ENCODE assay signal across 10 cellular contexts in genomic region chr6:169141706-169142705, GRCh38.
DNase-seq lines count a peak whose midpoint lies in the region; ATAC-seq and TF ChIP-seq lines count a peak whose summit lies in the region.
"Had no signal": no experiment of that assay in that cellular context is flagged by ENCODE, and none has a peak within 500 bp of the region (broad histone marks: within the 10 kb centered on the region; RNA-seq: fewer than 3 reads in every experiment).

No MANE protein-coding gene starts in this region.

- H3K27ac Mint-ChIP-seq in neural progenitor cell, result no peak overlapping the region
- H3K27ac Mint-ChIP-seq: stimulated activated effector memory CD8-positive, alpha-beta T cell treated with anti-CD3 and anti-CD28 coated beads, Interleukin-12 subunit alpha, Interleukin-12 subunit beta, amount 100 ng/mL, for 72 hours had no signal

- H3K4me1 Mint-ChIP-seq in neural progenitor cell, result no peaks in the 10 kb centered on the region

- DNase-seq in NB4 (ENCODE audit: low read depth) (peak; percentile 67), coronary artery (ENCODE audit: low spot score) (no peak), left lung (no peak), neural progenitor cell (ENCODE audit: low spot score) (no peak), NCI-H128 (lab: John Stamatoyannopoulos, UW; ENCODE audit: unreplicated experiment) (no peak)
- no peak for DNase-seq in activated CD4-positive, alpha-beta T cell treated with anti-CD3 and anti-CD28 coated beads for 1 hour
- DNase-seq: NCI-H187 had no signal

- no peaks in the 10 kb centered on the region for H3K27me3 ChIP-seq in left lung
- no peaks in the 10 kb centered on the region for H3K27me3 ChIP-seq in subcutaneous abdominal adipose tissue (ENCODE audit: control insufficient read depth in 5 of 5, insufficient read depth in 4 of 5, low read length in 5 of 5)
- no peaks in the 10 kb centered on the region for H3K27me3 ChIP-seq in neural progenitor cell

- peaks cover 4% of the 10 kb centered on the region for H3K27me3 Mint-ChIP-seq in neural progenitor cell (ENCODE audit: insufficient read depth, low read depth)

- TF ChIP-seq CTCF in NB4 (IDR thresholded peaks at IDR 0.05; ENCODE audit: low read depth, low read length), result no peak
- TF ChIP-seq CTCF in coronary artery (IDR thresholded peaks at IDR 0.05), result no peak
- no peak for TF ChIP-seq CTCF in left lung (IDR thresholded peaks at IDR 0.05)
- TF ChIP-seq CTCF in neural progenitor cell (IDR thresholded peaks at IDR 0.05), result no peak

- TF ChIP-seq POLR2A in NB4 (IDR thresholded peaks at IDR 0.05; ENCODE audit: extremely low read depth, insufficient read length), result no peak

- no peaks in the 10 kb centered on the region for H3K36me3 ChIP-seq in left lung
- H3K36me3 ChIP-seq in subcutaneous abdominal adipose tissue (ENCODE audit: control insufficient read depth in 5 of 5, insufficient read depth in 5 of 5, low read length in 5 of 5), result no peaks in the 10 kb centered on the region
- H3K36me3 ChIP-seq in neural progenitor cell, result no peaks in the 10 kb centered on the region

- H3K27ac ChIP-seq in coronary artery, result peak overlapping the region; percentile 73 to 91
- H3K27ac ChIP-seq in left lung, result peak overlapping the region in 1 of 2 donors; percentile 62
- peak overlapping the region; percentile 55 for H3K27ac ChIP-seq in subcutaneous abdominal adipose tissue (ENCODE audit: low read depth, low read length)
- H3K27ac ChIP-seq in neural progenitor cell, result no peak overlapping the region

- H2AFZ ChIP-seq in neural progenitor cell (replicated peaks), result no peak overlapping the region

- H4K20me1 ChIP-seq in neural progenitor cell (ENCODE audit: low read depth), result no peaks in the 10 kb centered on the region

- no peaks in the 10 kb centered on the region for H3K79me2 ChIP-seq in neural progenitor cell (ENCODE audit: low read depth)

- peaks cover 2% of the 10 kb centered on the region for H3K9me3 Mint-ChIP-seq in neural progenitor cell
- H3K9me3 Mint-ChIP-seq: stimulated activated effector memory CD8-positive, alpha-beta T cell treated with anti-CD3 and anti-CD28 coated beads, Interleukin-12 subunit alpha, Interleukin-12 subunit beta, amount 100 ng/mL, for 72 hours had no signal

- intact Hi-C loops in left lung (cut with DNase I), result no loop called here

- peak; percentile 62 for ATAC-seq in left lung
- ATAC-seq in HG02798 (IDR thresholded peaks at IDR 0.05; ENCODE audit: poor library complexity, unreplicated experiment), result no peak
- ATAC-seq: stimulated activated effector memory CD8-positive, alpha-beta T cell treated with anti-CD3 and anti-CD28 coated beads, Interleukin-12 subunit alpha, Interleukin-12 subunit beta, amount 100 ng/mL, for 72 hours had no signal

- H3K4me3 ChIP-seq in NB4 (ENCODE audit: low read depth, low read length) (no peak overlapping the region), coronary artery (peak overlapping the region; percentile 0), left lung (no peak overlapping the region), subcutaneous abdominal adipose tissue (ENCODE audit: low read depth in 1 of 5, low read length in 5 of 5) (peak overlapping the region in 1 of 5 donors; percentile 17), neural progenitor cell (no peak overlapping the region)

- H3F3A ChIP-seq in neural progenitor cell (ENCODE audit: low read depth), result no peaks in the 10 kb centered on the region

- no peaks in the 10 kb centered on the region for H3K36me3 Mint-ChIP-seq in neural progenitor cell
- H3K36me3 Mint-ChIP-seq: stimulated activated effector memory CD8-positive, alpha-beta T cell treated with anti-CD3 and anti-CD28 coated beads, Interleukin-12 subunit alpha, Interleukin-12 subunit beta, amount 100 ng/mL, for 72 hours had no signal

- H3K4me3 Mint-ChIP-seq in neural progenitor cell, result no peak overlapping the region
- H3K4me3 Mint-ChIP-seq: stimulated activated effector memory CD8-positive, alpha-beta T cell treated with anti-CD3 and anti-CD28 coated beads, Interleukin-12 subunit alpha, Interleukin-12 subunit beta, amount 100 ng/mL, for 72 hours had no signal

- H3K4me1 ChIP-seq in left lung (no peaks in the 10 kb centered on the region), subcutaneous abdominal adipose tissue (ENCODE audit: control insufficient read depth in 5 of 5, insufficient read depth in 5 of 5, low read length in 5 of 5) (peaks cover 4 to 17% (median 15%) of the 10 kb centered on the region in 5 donors), neural progenitor cell (no peaks in the 10 kb centered on the region)

- H3K9ac ChIP-seq in subcutaneous abdominal adipose tissue (ENCODE audit: low read length in 5 of 5) (no peak overlapping the region), neural progenitor cell (no peak overlapping the region)

- no peak overlapping the region for H3K4me2 ChIP-seq in neural progenitor cell

- H3K9me3 ChIP-seq in left lung (peaks cover 0 to 4% of the 10 kb centered on the region in 2 donors), subcutaneous abdominal adipose tissue (ENCODE audit: control insufficient read depth in 5 of 5, low read length in 5 of 5) (no peaks in the 10 kb centered on the region), neural progenitor cell (ENCODE audit: low read depth) (no peaks in the 10 kb centered on the region)
